In genomic region chr14:106661561-106661960, GRCh38 we compare ENCODE assay signal across 8 cellular contexts.
DNase-seq lines count a peak whose midpoint lies in the region; ATAC-seq, FAIRE-seq and TF ChIP-seq lines count a peak whose summit lies in the region.
"Not testable (repeated sequence)": the region's sequence is repeated elsewhere in the genome, so short reads cannot be mapped to it uniquely, and the experiment has no call there.

No MANE protein-coding gene starts in this region.

- not testable (repeated sequence) for H3K9me3 ChIP-seq in HepG2 (ENCODE audit: low read length)

- peaks cover 26% of the 10 kb centered on the region for H3K27me3 Mint-ChIP-seq in activated naive CD8-positive, alpha-beta T cell treated with anti-CD3 and anti-CD28 coated beads, Interleukin-2, amount 10 ng/mL, durations not matched to agents 7 days and 5 days

- not testable (repeated sequence) for TF ChIP-seq POLR2A in HepG2 (IDR thresholded peaks at IDR 0.05; ENCODE audit: insufficient read depth in 1 of 2, low read depth in 2 of 2, low read length in 2 of 2)

- peak overlapping the region; percentile 28 for H3K4me3 Mint-ChIP-seq in activated naive CD8-positive, alpha-beta T cell treated with anti-CD3 and anti-CD28 coated beads, Interleukin-2, amount 10 ng/mL, durations not matched to agents 7 days and 5 days

- H2AFZ ChIP-seq in HepG2 (ENCODE audit: low read length), result not testable (repeated sequence)

- intact Hi-C loops in HepG2 (cut with micrococcal nuclease; ENCODE audit: unreplicated experiment), result loop anchor here (5.0 kb wide), 1 partner anchor 171 kb away; no protein-coding TSS in a partner anchor

- DNase-seq in COR-L47 (lab: John Stamatoyannopoulos, UW), result peak; percentile 18
- peak; percentile 86 for DNase-seq in NAMALWA (ENCODE audit: low spot score)
- peak; percentile 1 for DNase-seq in OCI-M1 (lab: John Stamatoyannopoulos, UW)
- DNase-seq in activated CD4-positive, alpha-beta T cell treated with anti-CD3 and anti-CD28 coated beads, Interleukin-2, amount 50 U/mL, for 1 hour, result peak; percentile 49
- DNase-seq in activated naive CD8-positive, alpha-beta T cell treated with anti-CD3 and anti-CD28 coated beads, Interleukin-2, amount 10 ng/mL, durations not matched to agents 7 days and 5 days; HepG2 (ENCODE audit: low spot score): not testable (repeated sequence)
- DNase-seq in stimulated activated CD4-positive, alpha-beta T cell treated with anti-CD3 and anti-CD28 coated beads, TNF-alpha, amount 100 ng/mL, for 4 hours (ENCODE audit: low read depth in 3 of 3), result peak in 2 of 3 experiments; percentile 13 to 19

- H3K27ac ChIP-seq in HepG2 (ENCODE audit: extremely low read length, insufficient read depth, low read length), result not testable (repeated sequence)

- POLR2A ChIA-PET in activated naive CD8-positive, alpha-beta T cell treated with anti-CD3 and anti-CD28 coated beads, Interleukin-2, amount 10 ng/mL, durations not matched to agents 7 days and 5 days (lab: Charles Lee); HepG2 (lab: Yijun Ruan, JAX): not testable (repeated sequence)

- WGBS in HepG2 (ENCODE audit: low lambda C conversion rate), result 9% methylated on average over 4 of the region's 4 CpGs

- H4K20me1 ChIP-seq in HepG2 (ENCODE audit: insufficient read depth, low read length), result not testable (repeated sequence)

- FAIRE-seq in HepG2 (lab: Jason Lieb, UNC), result not testable (repeated sequence)

- not testable (repeated sequence) for H3K4me1 ChIP-seq in HepG2 (ENCODE audit: insufficient read depth, low read length)

- ATAC-seq in GM21529 (IDR thresholded peaks at IDR 0.05; ENCODE audit: unreplicated experiment), result peak; percentile 68
- ATAC-seq in activated naive CD8-positive, alpha-beta T cell treated with anti-CD3 and anti-CD28 coated beads, Interleukin-2, amount 10 ng/mL, durations not matched to agents 7 days and 5 days (ENCODE audit: low read depth), result peak; percentile 77
- not testable (repeated sequence) for ATAC-seq in HepG2

- not testable (repeated sequence) for H3K36me3 Mint-ChIP-seq in activated naive CD8-positive, alpha-beta T cell treated with anti-CD3 and anti-CD28 coated beads, Interleukin-2, amount 10 ng/mL, durations not matched to agents 7 days and 5 days

- not testable (repeated sequence) for TF ChIP-seq RAD21 in HepG2 (CRISPR knock-in tag; IDR thresholded peaks at IDR 0.05)

- in situ Hi-C loops in HepG2 (cut with HindIII; ENCODE audit: extremely low pct_ligation_motif_present, low pct_unique_long_range_greater_than_20kb), result not testable (repeated sequence)

- peak; percentile 39 for TF ChIP-seq CTCF in HepG2 (CRISPR knock-in tag; IDR thresholded peaks at IDR 0.05)

- H3K9me3 Mint-ChIP-seq in activated naive CD8-positive, alpha-beta T cell treated with anti-CD3 and anti-CD28 coated beads, Interleukin-2, amount 10 ng/mL, durations not matched to agents 7 days and 5 days, result not testable (repeated sequence)

- not testable (repeated sequence) for H3K27me3 ChIP-seq in HepG2 (ENCODE audit: control insufficient read depth in 1 of 2, insufficient read depth in 2 of 2, low read length in 2 of 2)

- H3K4me1 Mint-ChIP-seq in activated naive CD8-positive, alpha-beta T cell treated with anti-CD3 and anti-CD28 coated beads, Interleukin-2, amount 10 ng/mL, durations not matched to agents 7 days and 5 days, result peaks cover 19% of the 10 kb centered on the region

- CTCF ChIA-PET in HepG2 (lab: Yijun Ruan, JAX; ENCODE audit: low intra/inter-chr PET ratio, low total read pairs), result interaction anchor here (0.7 kb wide), 1 partner anchor 169 kb away, joined by 4 read pairs; no protein-coding TSS in a partner anchor

- not testable (repeated sequence) for H3K79me2 ChIP-seq in HepG2 (ENCODE audit: insufficient read depth, low read length)

- not testable (repeated sequence) for H3K9ac ChIP-seq in HepG2 (ENCODE audit: insufficient read depth, low read depth, low read length)

- not testable (repeated sequence) for BruUV-seq in HepG2 (replicated peaks; lab: Mats Ljungman, UMichigan)

- not testable (repeated sequence) for H3K4me3 ChIP-seq in HepG2 (replicated peaks in 1 of 3; ENCODE audit: insufficient read depth in 1 of 3, low read depth in 2 of 3, low read length in 3 of 3)

- not testable (repeated sequence) for TF ChIP-seq EP300 in HepG2 (IDR thresholded peaks at IDR 0.05; ENCODE audit: low read depth in 2 of 2, low read length in 2 of 2); HepG2 (CRISPR knock-in tag; IDR thresholded peaks at IDR 0.05; ENCODE audit: borderline replicate concordance)

- not testable (repeated sequence) for H3K27ac Mint-ChIP-seq in activated naive CD8-positive, alpha-beta T cell treated with anti-CD3 and anti-CD28 coated beads, Interleukin-2, amount 10 ng/mL, durations not matched to agents 7 days and 5 days

- H3K4me2 ChIP-seq in HepG2 (ENCODE audit: low read depth, low read length), result not testable (repeated sequence)

- not testable (repeated sequence) for H3K36me3 ChIP-seq in HepG2 (replicated peaks in 1 of 2; ENCODE audit: control insufficient read depth in 1 of 2, insufficient read depth in 2 of 2, low read length in 2 of 2)
